In genomic region chr6:158707826-158708225, GRCh38 we compare ENCODE assay signal across 11 cellular contexts. TPM values are rescaled to one million over a fixed set of nuclear protein-coding genes. Genes with fewer than 3 reads are reported as not detected.
DNase-seq lines count a peak whose midpoint lies in the region; ATAC-seq and TF ChIP-seq lines count a peak whose summit lies in the region.
"Had no signal": no experiment of that assay in that cellular context is flagged by ENCODE, and none has a peak within 500 bp of the region (broad histone marks: within the 10 kb centered on the region; RNA-seq: fewer than 3 reads in every experiment).

No MANE protein-coding gene starts in this region.

- H3K4me1 ChIP-seq in OCI-LY7 (ENCODE audit: insufficient read depth, low read length, poor library complexity, severe bottlenecking) = peaks cover 30% of the 10 kb centered on the region

- no peaks in the 10 kb centered on the region for H3K36me3 Mint-ChIP-seq in osteocyte (ENCODE audit: unreplicated experiment)

- ATAC-seq in GM21360 (IDR thresholded peaks at IDR 0.05; ENCODE audit: unreplicated experiment) = no peak
- ATAC-seq: activated T-cell treated with anti-CD3 and anti-CD28 coated beads, Interleukin-2, amount 50 U/mL, for 4 hours; stimulated activated naive CD8-positive, alpha-beta T cell treated with anti-CD3 and anti-CD28 coated beads, Interleukin-15, Interleukin-2, amounts not matched to agents 100 U/mL and 50 U/mL, for 24 hours had no signal

- H3K4me3 ChIP-seq in OCI-LY7 (ENCODE audit: low read depth, low read length, poor library complexity, severe bottlenecking) = peak overlapping the region; percentile 2

- CTCF ChIA-PET in OCI-LY7 (lab: Charles Lee; ENCODE audit: unreplicated experiment) = interaction anchor here (0.6 kb wide), 1 partner anchor 102 kb away, joined by 3 read pairs; no protein-coding TSS in a partner anchor

- no peaks in the 10 kb centered on the region for H4K20me1 ChIP-seq in OCI-LY7 (ENCODE audit: insufficient read depth, low read length)

- H3K79me2 ChIP-seq in OCI-LY7 (ENCODE audit: insufficient read depth, low read depth, low read length) = no peaks in the 10 kb centered on the region

- peak overlapping the region; percentile 68; the same call in 1 of the 2 replicates for H2AFZ ChIP-seq in OCI-LY7 (ENCODE audit: low read length)

- BruUV-seq in OCI-LY7 (replicated peaks; lab: Mats Ljungman, UMichigan) = no TSS peak

- no peaks in the 10 kb centered on the region for H3K9me3 Mint-ChIP-seq in osteocyte (ENCODE audit: unreplicated experiment)
- H3K9me3 Mint-ChIP-seq: activated T-cell treated with anti-CD3 and anti-CD28 coated beads, Interleukin-2, amount 50 U/mL, for 4 hours had no signal

- H3K9me2 ChIP-seq in OCI-LY7 (ENCODE audit: insufficient read depth, low read length) = no peaks in the 10 kb centered on the region

- DNase-seq in DMS 273 treated with DMSO at 0.1 percent for 48 hours (lab: John Stamatoyannopoulos, UW) (peak; percentile 18), OCI-LY7 (ENCODE audit: low spot score) (peak; percentile 71), fibroblast of peridontal ligament (ENCODE audit: extremely low read depth) (peak; percentile 10), osteocyte (ENCODE audit: extremely low spot score, unreplicated experiment) (no peak), GM19240 (ENCODE audit: insufficient read length, low spot score) (no peak), GM03348 (ENCODE audit: low spot score) (no peak), amniotic stem cell (lab: John Stamatoyannopoulos, UW) (no peak)
- DNase-seq: activated T-cell treated with anti-CD3 and anti-CD28 coated beads, Interleukin-2, amount 50 U/mL, for 4 hours; AML-193; stimulated activated naive CD8-positive, alpha-beta T cell treated with anti-CD3 and anti-CD28 coated beads, Interleukin-15, Interleukin-2, amounts not matched to agents 100 U/mL and 50 U/mL, for 24 hours had no signal

- no peaks in the 10 kb centered on the region for H3K27me3 Mint-ChIP-seq in osteocyte (ENCODE audit: unreplicated experiment)

- peak overlapping the region; percentile 50 for H3K27ac Mint-ChIP-seq in osteocyte (ENCODE audit: unreplicated experiment)

- peaks cover 32% of the 10 kb centered on the region for H3K4me1 Mint-ChIP-seq in osteocyte (ENCODE audit: unreplicated experiment)

- H3K36me3 ChIP-seq in OCI-LY7 (ENCODE audit: insufficient read depth, low read length) = no peaks in the 10 kb centered on the region

- POLR2A ChIA-PET in OCI-LY7 (lab: Charles Lee) = interaction anchor here (3.0 kb wide), 1 partner anchor 101 kb away, joined by 7 read pairs; no protein-coding TSS in a partner anchor

- H3K9me3 ChIP-seq in OCI-LY7 (ENCODE audit: low read length) = no peaks in the 10 kb centered on the region

- H3K4me3 Mint-ChIP-seq in osteocyte (ENCODE audit: unreplicated experiment) = no peak overlapping the region
- H3K4me3 Mint-ChIP-seq: activated T-cell treated with anti-CD3 and anti-CD28 coated beads, Interleukin-2, amount 50 U/mL, for 4 hours had no signal

- H3K27ac ChIP-seq in OCI-LY7 (ENCODE audit: low read depth, low read length, poor library complexity, severe bottlenecking) = no peak overlapping the region

- H3K4me2 ChIP-seq in OCI-LY7 (ENCODE audit: low read length) = peak overlapping the region; percentile 47

- intact Hi-C loops in OCI-LY7 (cut with micrococcal nuclease; ENCODE audit: unreplicated experiment) = loop anchor here (10.0 kb wide), 1 partner anchor 87 kb away; no protein-coding TSS in a partner anchor

- peak; percentile 37 for TF ChIP-seq CTCF in OCI-LY7 (conservative IDR thresholded peaks at IDR 0.05; ENCODE audit: low read length)
- TF ChIP-seq CTCF in osteocyte (IDR thresholded peaks at IDR 0.05) = no peak

RNA-seq across cellular contexts. Expression of gene SYTL3, which starts 58.0 kb away (rescaled TPM):
- 0.32 TPM in 1 of 2 replicates, not detected in the other for total RNA-seq in OCI-LY7 (2014; rRNA removed; shearing (Covaris generic))
- total RNA-seq in OCI-LY7 (2022) (0.89 TPM in 2 replicates), osteocyte (0.31 and 0.48 TPM in 2 replicates)

Comparison
In these comparisons a context has a peak if more than half of its experiments do, and no peak if none do; other contexts are left out.
1. DNase-seq: peak in DMS 273 treated with DMSO at 0.1 percent for 48 hours (single experiment), OCI-LY7 (single experiment) and fibroblast of peridontal ligament (single experiment); none in osteocyte (single experiment), GM19240 (single experiment), GM03348 (single experiment) and amniotic stem cell (single experiment).